Comparison of ENCODE assay signal across 19 cellular contexts in genomic region chr15:33656090-33656670, GRCh38.
A peak's percentile ranks its signal among the peaks of the same experiment; 100 is the strongest.
DNase-seq lines count a peak whose midpoint lies in the region; ATAC-seq, FAIRE-seq and TF ChIP-seq lines count a peak whose summit lies in the region.
"Had no signal": no experiment of that assay in that cellular context is flagged by ENCODE, and none has a peak within 500 bp of the region (broad histone marks: within the 10 kb centered on the region; RNA-seq: fewer than 3 reads in every experiment).

No MANE protein-coding gene starts in this region.

- no peak for TF ChIP-seq POLR2A in K562 (conservative IDR thresholded peaks at IDR 0.05)

- no peak overlapping the region for H3K4me3 Mint-ChIP-seq in naive thymus-derived CD8-positive, alpha-beta T cell

- no peak for FAIRE-seq in K562 (lab: Jason Lieb, UNC)

- no peak overlapping the region for H3K9ac ChIP-seq in K562 (ENCODE audit: insufficient read depth in 1 of 2, low read depth in 2 of 2, low read length in 2 of 2)
- H3K9ac ChIP-seq: KMS-11 had no signal

- no peaks in the 10 kb centered on the region for H3K9me1 ChIP-seq in K562 (ENCODE audit: control insufficient read depth, insufficient read depth, low read length)

- CTCF ChIA-PET in K562 (lab: Yijun Ruan, JAX; ENCODE audit: low intra/inter-chr PET ratio): no interaction called here

- no peak for TF ChIP-seq RAD21 in K562 (CRISPR knock-in tag; conservative IDR thresholded peaks at IDR 0.05 in 1 of 2, IDR thresholded peaks at IDR 0.05 in 1 of 2)

- H3K9me3 ChIP-seq in K562 (replicated peaks; ENCODE audit: control insufficient read depth, insufficient read depth, low read depth, low read length): no peaks in the 10 kb centered on the region

- no peak overlapping the region for H2AFZ ChIP-seq in K562 (ENCODE audit: low read depth, low read length)

- peaks cover 0 to 11% (median 2%) of the 10 kb centered on the region in 5 donors for H3K27me3 Mint-ChIP-seq in naive thymus-derived CD8-positive, alpha-beta T cell

- peak; percentile 11 for DNase-seq in SKM-1 treated with dmso at 0.1 percent for 144 hours (lab: John Stamatoyannopoulos, UW; ENCODE audit: unreplicated experiment)
- no peak for DNase-seq in SKM-1 (lab: John Stamatoyannopoulos, UW; ENCODE audit: unreplicated experiment)
- peak; percentile 79 for DNase-seq in MV-4-11 (lab: John Stamatoyannopoulos, UW)
- DNase-seq in K562 (ENCODE audit: extremely low read depth in 1 of 4, low spot score in 3 of 4): no peak
- DNase-seq in renal cortical epithelial cell (ENCODE audit: low read depth): peak; percentile 72
- DNase-seq in activated CD4-positive, alpha-beta T cell treated with anti-CD3 and anti-CD28 coated beads, Interleukin-2, amount 50 U/mL, for 4 hours: no peak
- DNase-seq in activated CD4-positive, CD25-positive, alpha-beta regulatory T cell treated with anti-CD3 and anti-CD28 coated beads, Interleukin-2, amount 50 U/mL, for 72 hours: no peak
- no peak for DNase-seq in naive thymus-derived CD8-positive, alpha-beta T cell
- DNase-seq: 8988T, C1 segment of cervical spinal cord, EL, H7, MM.1S, NCI-H1436, NCI-H2081, NCI-H524 treated with DMSO at 0.1 percent for 48 hours had no signal

- no peaks in the 10 kb centered on the region for H3K9me3 Mint-ChIP-seq in naive thymus-derived CD8-positive, alpha-beta T cell

- H3K4me2 ChIP-seq in K562 (ENCODE audit: insufficient read depth, low read length): no peak overlapping the region
- H3K4me2 ChIP-seq: KMS-11 had no signal

- in situ Hi-C loops in K562 (cut with MboI): no loop called here

- no peak for TF ChIP-seq CTCF in K562 (IDR thresholded peaks at IDR 0.05 in 2 of 3, conservative IDR thresholded peaks at IDR 0.05 in 1 of 3; ENCODE audit: insufficient read depth in 2 of 3, low read depth in 1 of 3, low read length in 3 of 3)

- no peak overlapping the region for H3K4me3 ChIP-seq in K562

- POLR2A ChIA-PET in K562 (lab: Yijun Ruan, JAX): no interaction called here
- POLR2A ChIA-PET in naive thymus-derived CD8-positive, alpha-beta T cell (lab: Charles Lee): no interaction called here

- no peak overlapping the region for H3K27ac ChIP-seq in K562 (ENCODE audit: extremely low read depth, low read depth, low read length)
- H3K27ac ChIP-seq: KMS-11 had no signal

- WGBS in K562 (ENCODE audit: insufficient coverage, low coverage, missing lambda C conversion rate): 0% methylated on average over 6 of the region's 6 CpGs

- H3K79me2 ChIP-seq in K562 (ENCODE audit: control insufficient read depth, insufficient read depth, low read length): no peaks in the 10 kb centered on the region

- no peak overlapping the region for H3K27ac Mint-ChIP-seq in naive thymus-derived CD8-positive, alpha-beta T cell

- intact Hi-C loops in K562 (cut with micrococcal nuclease): no loop called here

- H3K4me1 ChIP-seq in K562 (replicated peaks in 1 of 2; ENCODE audit: control insufficient read depth in 2 of 2, insufficient read depth in 2 of 2, low read length in 2 of 2): no peaks in the 10 kb centered on the region

- peaks cover 5 to 9% of the 10 kb centered on the region in 2 experiments; a peak in 2 of 5 replicates for H3K27me3 ChIP-seq in K562 (ENCODE audit: control insufficient read depth in 2 of 2, insufficient read depth in 2 of 2, low read length in 2 of 2)

- TF ChIP-seq EP300 in K562 (IDR thresholded peaks at IDR 0.05; ENCODE audit: low read length): no peak

- no TSS peak for BruUV-seq in K562 (replicated peaks; lab: Mats Ljungman, UMichigan)

- H3K4me1 Mint-ChIP-seq in naive thymus-derived CD8-positive, alpha-beta T cell: no peaks in the 10 kb centered on the region

- H4K20me1 ChIP-seq in K562 (replicated peaks; ENCODE audit: control insufficient read depth, insufficient read depth, low read length): no peaks in the 10 kb centered on the region

- no peaks in the 10 kb centered on the region for H3K36me3 ChIP-seq in K562 (ENCODE audit: control insufficient read depth, insufficient read depth, low read length)

- H3K36me3 Mint-ChIP-seq in naive thymus-derived CD8-positive, alpha-beta T cell: no peaks in the 10 kb centered on the region

- ATAC-seq in K562: no peak
- ATAC-seq in naive thymus-derived CD8-positive, alpha-beta T cell: no peak
- ATAC-seq: Right ventricle myocardium inferior, SK-N-SH treated with all-trans-retinoic acid at 6 μM for 48 hours had no signal

TF ChIP-seq in K562, 482 proteins besides CTCF, POLR2A, EP300 and RAD21:
- TF ChIP-seq MED1 (CRISPR knock-in tag; IDR thresholded peaks at IDR 0.05; ENCODE audit: borderline replicate concordance): no peak
- no peak for TF ChIP-seq RNF219 (CRISPR knock-in tag; IDR thresholded peaks at IDR 0.05)
- no peak for TF ChIP-seq CEBPG (CRISPR knock-in tag; IDR thresholded peaks at IDR 0.05)
- TF ChIP-seq CEBPG (tag; conservative IDR thresholded peaks at IDR 0.05 in 1 of 2, IDR thresholded peaks at IDR 0.05 in 1 of 2): peak; percentile 31 to 87; a peak in 2 of 4 replicates
- TF ChIP-seq DEAF1 (CRISPR knock-in tag; IDR thresholded peaks at IDR 0.05): no peak
- no peak for TF ChIP-seq PPARD (CRISPR knock-in tag; IDR thresholded peaks at IDR 0.05)
- TF ChIP-seq CEBPB (tag; IDR thresholded peaks at IDR 0.05): peak; percentile 88
- TF ChIP-seq DMBX1 (CRISPR knock-in tag; IDR thresholded peaks at IDR 0.05; ENCODE audit: borderline replicate concordance): no peak

Comparison
In these comparisons a context has a peak if more than half of its experiments do, and no peak if none do; other contexts are left out.
1. DNase-seq: peak in SKM-1 treated with dmso at 0.1 percent for 144 hours (single experiment), MV-4-11 (single experiment) and renal cortical epithelial cell (single experiment); none in SKM-1 (single experiment), K562 (0 of 4), activated CD4-positive, alpha-beta T cell treated with anti-CD3 and anti-CD28 coated beads, Interleukin-2, amount 50 U/mL, for 4 hours (0 of 2), activated CD4-positive, CD25-positive, alpha-beta regulatory T cell treated with anti-CD3 and anti-CD28 coated beads, Interleukin-2, amount 50 U/mL, for 72 hours (single experiment) and naive thymus-derived CD8-positive, alpha-beta T cell (0 of 10).